Comparison of ENCODE assay signal across 1 cellular context in the genomic region with DNA sequence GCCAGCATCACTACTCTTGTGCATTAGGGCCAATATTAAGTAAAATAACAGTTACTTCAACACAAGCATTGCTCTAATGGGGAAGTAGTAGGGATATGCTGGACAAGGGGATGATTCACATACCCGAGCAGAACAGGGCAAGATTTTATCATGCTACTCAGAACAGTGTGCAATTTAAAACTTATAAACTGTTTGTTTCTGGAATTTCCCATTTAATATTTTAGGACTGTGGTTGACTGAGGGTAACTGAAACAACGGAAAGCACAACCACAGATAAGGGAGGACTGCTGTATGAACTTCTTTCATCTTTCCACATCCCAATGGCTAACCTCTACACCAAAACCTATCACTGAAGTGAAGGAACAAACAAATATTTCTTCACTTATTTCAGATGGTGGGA.
TF ChIP-seq lines count a peak whose summit lies in the region.

No MANE protein-coding gene starts in this region.

TF ChIP-seq in WTC11, 78 proteins besides CTCF, POLR2A, EP300 and RAD21 (continued from another document):
- TF ChIP-seq NR3C1 (CRISPR knock-in tag; conservative IDR thresholded peaks at IDR 0.05; ENCODE audit: low read depth) (no peak), CREM (CRISPR knock-in tag; IDR thresholded peaks at IDR 0.05) (no peak)
- TF ChIP-seq, protein P1, sequence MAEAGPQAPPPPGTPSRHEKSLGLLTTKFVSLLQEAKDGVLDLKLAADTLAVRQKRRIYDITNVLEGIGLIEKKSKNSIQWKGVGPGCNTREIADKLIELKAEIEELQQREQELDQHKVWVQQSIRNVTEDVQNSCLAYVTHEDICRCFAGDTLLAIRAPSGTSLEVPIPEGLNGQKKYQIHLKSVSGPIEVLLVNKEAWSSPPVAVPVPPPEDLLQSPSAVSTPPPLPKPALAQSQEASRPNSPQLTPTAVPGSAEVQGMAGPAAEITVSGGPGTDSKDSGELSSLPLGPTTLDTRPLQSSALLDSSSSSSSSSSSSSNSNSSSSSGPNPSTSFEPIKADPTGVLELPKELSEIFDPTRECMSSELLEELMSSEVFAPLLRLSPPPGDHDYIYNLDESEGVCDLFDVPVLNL (CRISPR knock-in tag; IDR thresholded peaks at IDR 0.05; ENCODE audit: borderline replicate concordance, low read depth): no peak
- TF ChIP-seq, protein P2, sequence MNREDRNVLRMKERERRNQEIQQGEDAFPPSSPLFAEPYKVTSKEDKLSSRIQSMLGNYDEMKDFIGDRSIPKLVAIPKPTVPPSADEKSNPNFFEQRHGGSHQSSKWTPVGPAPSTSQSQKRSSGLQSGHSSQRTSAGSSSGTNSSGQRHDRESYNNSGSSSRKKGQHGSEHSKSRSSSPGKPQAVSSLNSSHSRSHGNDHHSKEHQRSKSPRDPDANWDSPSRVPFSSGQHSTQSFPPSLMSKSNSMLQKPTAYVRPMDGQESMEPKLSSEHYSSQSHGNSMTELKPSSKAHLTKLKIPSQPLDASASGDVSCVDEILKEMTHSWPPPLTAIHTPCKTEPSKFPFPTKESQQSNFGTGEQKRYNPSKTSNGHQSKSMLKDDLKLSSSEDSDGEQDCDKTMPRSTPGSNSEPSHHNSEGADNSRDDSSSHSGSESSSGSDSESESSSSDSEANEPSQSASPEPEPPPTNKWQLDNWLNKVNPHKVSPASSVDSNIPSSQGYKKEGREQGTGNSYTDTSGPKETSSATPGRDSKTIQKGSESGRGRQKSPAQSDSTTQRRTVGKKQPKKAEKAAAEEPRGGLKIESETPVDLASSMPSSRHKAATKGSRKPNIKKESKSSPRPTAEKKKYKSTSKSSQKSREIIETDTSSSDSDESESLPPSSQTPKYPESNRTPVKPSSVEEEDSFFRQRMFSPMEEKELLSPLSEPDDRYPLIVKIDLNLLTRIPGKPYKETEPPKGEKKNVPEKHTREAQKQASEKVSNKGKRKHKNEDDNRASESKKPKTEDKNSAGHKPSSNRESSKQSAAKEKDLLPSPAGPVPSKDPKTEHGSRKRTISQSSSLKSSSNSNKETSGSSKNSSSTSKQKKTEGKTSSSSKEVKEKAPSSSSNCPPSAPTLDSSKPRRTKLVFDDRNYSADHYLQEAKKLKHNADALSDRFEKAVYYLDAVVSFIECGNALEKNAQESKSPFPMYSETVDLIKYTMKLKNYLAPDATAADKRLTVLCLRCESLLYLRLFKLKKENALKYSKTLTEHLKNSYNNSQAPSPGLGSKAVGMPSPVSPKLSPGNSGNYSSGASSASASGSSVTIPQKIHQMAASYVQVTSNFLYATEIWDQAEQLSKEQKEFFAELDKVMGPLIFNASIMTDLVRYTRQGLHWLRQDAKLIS (CRISPR knock-in tag; IDR thresholded peaks at IDR 0.05; ENCODE audit: borderline replicate concordance): no peak
